Comparison of ENCODE assay signal across 20 cellular contexts in genomic region chr1:166915941-166916340, GRCh38. TPM values are rescaled to one million over a fixed set of nuclear protein-coding genes. Genes with fewer than 3 reads are reported as not detected.
A peak's percentile ranks its signal among the peaks of the same experiment; 100 is the strongest.
DNase-seq lines count a peak whose midpoint lies in the region; ATAC-seq and TF ChIP-seq lines count a peak whose summit lies in the region.
"Had no signal": no experiment of that assay in that cellular context is flagged by ENCODE, and none has a peak within 500 bp of the region (broad histone marks: within the 10 kb centered on the region; RNA-seq: fewer than 3 reads in every experiment).

No MANE protein-coding gene starts in this region.

- no peak overlapping the region for H3K27ac ChIP-seq in brain microvascular endothelial cell
- H3K27ac ChIP-seq: hepatocyte had no signal

- in situ Hi-C loops in ACHN (cut with HindIII; ENCODE audit: low pct_ligation_motif_present, low pct_unique_long_range_greater_than_20kb, low sequenced_read_pairs) (loop anchor here (25.0 kb wide), 1 partner anchor 146 kb away; no protein-coding TSS in a partner anchor), brain microvascular endothelial cell (cut with HindIII; ENCODE audit: low pct_ligation_motif_present, low sequenced_read_pairs) (loop anchor here (10.0 kb wide), 1 partner anchor 149 kb away; no protein-coding TSS in a partner anchor)

- H3K27me3 ChIP-seq in brain microvascular endothelial cell (replicated peaks), result peaks cover 25% of the 10 kb centered on the region

- no peak for TF ChIP-seq CTCF in brain microvascular endothelial cell (IDR thresholded peaks at IDR 0.05; ENCODE audit: low read depth, low read length, missing control alignments)

- H3K4me3 ChIP-seq in brain microvascular endothelial cell (ENCODE audit: low read depth, low read length), result no peak overlapping the region
- H3K4me3 ChIP-seq: GM23338, hepatocyte had no signal

- no peaks in the 10 kb centered on the region for H3K36me3 ChIP-seq in brain microvascular endothelial cell (replicated peaks)

- intact Hi-C loops in left cardiac atrium (cut with DNase I), result no loop called here

- ATAC-seq in left cardiac atrium, result no peak
- ATAC-seq: activated CD4-positive, CD25-positive, alpha-beta regulatory T cell treated with anti-CD3 and anti-CD28 coated beads, Interleukin-2, amount 50 U/mL, for 24 hours; activated naive CD8-positive, alpha-beta T cell treated with anti-CD3 and anti-CD28 coated beads, Interleukin-2, amount 50 U/mL, for 24 hours; effector memory CD8-positive, alpha-beta T cell; GM23338; left colon had no signal

- peak; percentile 80 for DNase-seq in ACHN
- peak; percentile 64 for DNase-seq in LHCN-M2 (ENCODE audit: low read depth)
- DNase-seq in brain microvascular endothelial cell, result peak; percentile 58
- DNase-seq in kidney tubule cell (ENCODE audit: low spot score), result peak; percentile 64
- no peak for DNase-seq in stimulated activated CD4-positive, alpha-beta T cell treated with anti-CD3 and anti-CD28 coated beads, Interleukin-2, amount 100 ng/mL, for 48 hours
- DNase-seq in left cardiac atrium, result no peak
- DNase-seq in midbrain (lab: John Stamatoyannopoulos, UW), result no peak
- no peak for DNase-seq in kidney glomerular epithelial cell (lab: John Stamatoyannopoulos, UW)
- DNase-seq: activated naive CD8-positive, alpha-beta T cell treated with anti-CD3 and anti-CD28 coated beads, Interleukin-2, amount 50 U/mL, for 24 hours; cerebellar nuclear complex; effector memory CD8-positive, alpha-beta T cell; left colon; NCI-H1048; NCI-H69; OCI-M1; stimulated activated CD4-positive, alpha-beta T cell treated with anti-CD3 and anti-CD28 coated beads, Interleukin-12 subunit alpha, Interleukin-12 subunit beta, amount 100 ng/mL, for 4 hours had no signal

RNA-seq across cellular contexts. Expression of gene TADA1, which starts 39.9 kb away (rescaled TPM):
- total RNA-seq in LHCN-M2 (2014; rRNA removed) (9.8 and 10.1 TPM in 2 replicates), left cardiac atrium (1 to 10 TPM; 9.4 TPM)
- 2.6 TPM for polyA plus RNA-seq in LHCN-M2 (2012)

RNA-seq across cellular contexts. Expression of gene ILDR2, which starts 59.4 kb away (rescaled TPM):
- 0.45 and 0.69 TPM in 2 replicates for total RNA-seq in LHCN-M2 (2014; rRNA removed)
- 0.47 TPM for polyA plus RNA-seq in LHCN-M2 (2012)
- 1 to 10 TPM; 3.2 to 7.3 TPM for total RNA-seq in left cardiac atrium
- total RNA-seq: pulmonary artery endothelial cell had no signal

Comparison
In these comparisons a context has a peak if more than half of its experiments do, and no peak if none do; other contexts are left out.
1. DNase-seq: peak in ACHN (single experiment), LHCN-M2 (single experiment), brain microvascular endothelial cell (single experiment) and kidney tubule cell (single experiment); none in stimulated activated CD4-positive, alpha-beta T cell treated with anti-CD3 and anti-CD28 coated beads, Interleukin-2, amount 100 ng/mL, for 48 hours (0 of 2), left cardiac atrium (single experiment), midbrain (single experiment) and kidney glomerular epithelial cell (single experiment).